In the genomic region with DNA sequence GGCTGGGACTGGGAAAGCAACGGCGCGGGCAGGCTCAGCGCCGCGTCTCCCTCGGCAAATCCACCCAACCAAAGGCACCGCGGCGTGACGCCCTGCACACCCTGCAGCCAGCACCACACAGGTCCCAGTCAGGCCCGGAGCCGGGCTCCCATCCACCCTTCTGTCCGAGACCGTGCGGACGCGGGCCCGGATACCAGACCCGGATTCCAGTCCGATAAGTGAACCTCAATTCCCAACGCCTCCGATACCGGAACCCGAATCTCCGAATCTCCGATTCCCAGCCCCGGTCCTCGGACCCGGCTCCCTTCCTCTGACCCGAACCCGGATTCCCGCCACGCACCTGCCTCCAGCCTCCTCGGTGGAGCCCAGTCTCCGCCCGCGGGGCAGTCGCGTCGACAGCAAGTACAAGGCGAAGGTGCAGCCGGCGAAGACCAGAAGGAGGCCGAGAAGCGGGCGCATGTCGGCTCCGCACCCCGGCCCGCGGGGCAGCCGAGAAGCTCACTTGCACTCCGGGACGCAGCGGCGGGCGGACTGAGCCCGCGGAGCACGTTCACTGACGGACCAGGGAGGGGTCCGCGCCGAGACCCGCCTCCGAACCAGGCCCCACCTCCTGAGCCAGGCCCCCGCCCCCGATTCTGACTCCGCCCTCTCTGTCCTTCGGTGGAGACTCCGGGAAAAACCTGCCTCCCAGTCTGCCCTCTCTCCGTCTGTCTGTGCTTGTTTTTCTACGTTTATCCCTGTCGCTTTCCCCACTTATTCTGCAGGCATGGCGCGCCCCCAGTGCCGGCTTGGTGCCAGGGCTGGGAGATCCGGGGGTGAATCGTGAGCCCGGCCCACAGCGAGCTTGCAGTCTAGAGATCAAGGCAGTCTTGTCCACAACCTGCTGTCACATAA, we compare ENCODE assay signal across 7 cellular contexts.
DNase-seq lines count a peak whose midpoint lies in the region; ATAC-seq and TF ChIP-seq lines count a peak whose summit lies in the region.

A gene (minus strand): TSS at position 533 of the 894 bp plus-strand sequence. CDS start 74 bp downstream, at position 459.

- ATAC-seq in GM18517 (IDR thresholded peaks at IDR 0.05; ENCODE audit: unreplicated experiment) (peak; percentile 90), HG03025 (IDR thresholded peaks at IDR 0.05; ENCODE audit: low FRiP score, unreplicated experiment) (peak; percentile 87)

- TF ChIP-seq CTCF in astrocyte of the spinal cord (IDR thresholded peaks at IDR 0.05; ENCODE audit: low read depth, low read length): no peak

- in situ Hi-C loops in astrocyte of the spinal cord (cut with HindIII; ENCODE audit: low sequenced_read_pairs): no loop called here

- H3K4me3 ChIP-seq in astrocyte of the spinal cord (ENCODE audit: low read depth, low read length): peak within 1 kb of the TSS; percentile 95

- DNase-seq in NCI-H2029 treated with DMSO at 0.1 percent for 48 hours (lab: John Stamatoyannopoulos, UW) (peak; percentile 80), T1000 (lab: John Stamatoyannopoulos, UW) (peak; percentile 92), astrocyte of the spinal cord (ENCODE audit: low read depth, low spot score) (peak; percentile 89), hippocampal formation (lab: John Stamatoyannopoulos, UW) (peak; percentile 86 to 87), retina (peak; percentile 95)

Comparison
In these comparisons a context has a peak if more than half of its experiments do, and no peak if none do; other contexts are left out.
1. Peak in every context shown above with its lines: DNase-seq, ATAC-seq and H3K4me3 ChIP-seq.